Comparison of ENCODE assay signal across 14 cellular contexts in the genomic region with DNA sequence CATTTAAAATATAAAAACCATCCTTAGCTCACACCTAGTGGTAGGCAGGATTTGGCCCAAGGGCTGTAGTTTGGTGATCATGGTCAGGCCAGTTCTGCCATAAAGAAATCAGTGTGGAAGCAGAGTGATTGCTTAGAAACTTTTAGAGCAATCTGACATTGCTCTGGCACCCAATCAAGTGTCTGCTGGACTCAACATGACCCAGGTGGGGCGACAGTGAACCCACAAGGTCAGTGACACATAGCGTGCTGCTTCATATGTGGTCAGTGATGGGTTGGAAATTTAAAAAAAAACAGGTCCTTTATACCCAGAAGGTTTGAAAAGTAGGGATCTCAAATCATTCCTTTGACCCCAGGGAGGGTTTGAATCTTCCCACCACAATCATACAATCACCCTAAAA.
A peak's percentile ranks its signal among the peaks of the same experiment; 100 is the strongest.
DNase-seq lines count a peak whose midpoint lies in the region; ATAC-seq and TF ChIP-seq lines count a peak whose summit lies in the region.
"Had no signal": no experiment of that assay in that cellular context is flagged by ENCODE, and none has a peak within 500 bp of the region (broad histone marks: within the 10 kb centered on the region; RNA-seq: fewer than 3 reads in every experiment).

No MANE protein-coding gene starts in this region.

- H3K36me3 ChIP-seq in lower lobe of right lung, result no peaks in the 10 kb centered on the region
- no peaks in the 10 kb centered on the region for H3K36me3 ChIP-seq in testis (ENCODE audit: low read depth, missing control alignments)
- H3K36me3 ChIP-seq: neutrophil, SJCRH30, thoracic aorta had no signal

- TF ChIP-seq POLR2A in testis (IDR thresholded peaks at IDR 0.05), result no peak

- no peak for ATAC-seq in lower lobe of right lung
- no peak for ATAC-seq in GM19397 (IDR thresholded peaks at IDR 0.05; ENCODE audit: unreplicated experiment)
- ATAC-seq: effector memory CD8-positive, alpha-beta T cell had no signal

- H3K4me3 ChIP-seq in cardiac fibroblast (replicated peaks in 1 of 2; ENCODE audit: low read depth in 2 of 2, low read length in 2 of 2), result no peak overlapping the region
- H3K4me3 ChIP-seq in lower lobe of right lung, result no peak overlapping the region
- no peak overlapping the region for H3K4me3 ChIP-seq in testis
- H3K4me3 ChIP-seq: SJCRH30, thoracic aorta had no signal

- H3K27ac ChIP-seq in lower lobe of right lung (peak overlapping the region; percentile 71), testis (peak overlapping the region; percentile 76 to 83)
- H3K27ac ChIP-seq: neutrophil, SJCRH30 had no signal

- DNase-seq in HCEC 1CT (peak; percentile 3), cardiac fibroblast (ENCODE audit: low read depth in 2 of 2) (peak; percentile 22 to 55), lower lobe of right lung (no peak), testis (no peak), SK-N-DZ (ENCODE audit: low spot score) (no peak), HuH-7 (ENCODE audit: low spot score) (no peak)
- DNase-seq: activated gamma-delta T cell; effector memory CD8-positive, alpha-beta T cell; NCI-H1048; SJCRH30; stimulated activated CD4-positive, alpha-beta T cell treated with anti-CD3 and anti-CD28 coated beads, Interleukin-12 subunit alpha, Interleukin-12 subunit beta, amount 100 ng/mL, for 4 hours had no signal

- intact Hi-C loops in lower lobe of right lung (cut with DNase I), result no loop called here
- intact Hi-C loops in testis (cut with DNase I; ENCODE audit: low total_unique reads), result no loop called here

- 21 to 38% methylated on average over 2 of the region's 2 CpGs for WGBS in testis, 2 donors

- H3K9me3 ChIP-seq in lower lobe of right lung, result no peaks in the 10 kb centered on the region
- H3K9me3 ChIP-seq in testis, result no peaks in the 10 kb centered on the region
- H3K9me3 ChIP-seq: neutrophil, SJCRH30, thoracic aorta had no signal

- H3K27me3 ChIP-seq in lower lobe of right lung (ENCODE audit: low read depth) (no peaks in the 10 kb centered on the region), testis (no peaks in the 10 kb centered on the region)
- H3K27me3 ChIP-seq: neutrophil, SJCRH30 had no signal

- no peak for TF ChIP-seq CTCF in cardiac fibroblast (IDR thresholded peaks at IDR 0.05; ENCODE audit: low read depth, low read length)
- TF ChIP-seq CTCF in lower lobe of right lung (IDR thresholded peaks at IDR 0.05), result no peak
- no peak for TF ChIP-seq CTCF in testis (IDR thresholded peaks at IDR 0.05)

- peaks cover 39% of the 10 kb centered on the region for H3K4me1 ChIP-seq in lower lobe of right lung
- H3K4me1 ChIP-seq in testis, result peaks cover 42% of the 10 kb centered on the region
- H3K4me1 ChIP-seq: SJCRH30 had no signal

Comparison
In these comparisons a context has a peak if more than half of its experiments do, and no peak if none do; other contexts are left out.
1. DNase-seq: peak in HCEC 1CT (single experiment) and cardiac fibroblast (2 of 2); none in lower lobe of right lung (single experiment), testis (single experiment), SK-N-DZ (single experiment) and HuH-7 (single experiment).